17 cellular contexts compared by ENCODE assay signal in the genomic region with DNA sequence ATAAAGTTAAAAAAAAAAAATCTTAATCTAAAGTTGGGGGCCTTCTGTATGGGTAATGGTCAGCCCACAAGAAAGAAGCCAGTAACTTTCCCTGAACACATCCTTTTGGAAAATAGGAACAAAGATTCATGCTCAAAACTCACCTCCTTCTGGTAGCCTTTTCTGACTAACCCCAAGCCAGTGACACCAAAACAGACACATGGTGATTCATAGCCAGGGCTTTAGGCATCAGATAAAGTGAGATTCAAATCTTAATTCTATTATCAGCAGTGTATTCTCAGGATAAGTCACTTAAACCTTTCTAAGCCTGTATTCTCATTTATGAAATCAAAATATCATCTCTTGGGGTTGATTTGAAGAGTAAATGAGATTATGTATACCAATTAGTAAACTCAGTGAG.
"Had no signal": no experiment of that assay in that cellular context is flagged by ENCODE, and none has a peak within 500 bp of the region (broad histone marks: within the 10 kb centered on the region; RNA-seq: fewer than 3 reads in every experiment).

No MANE protein-coding gene starts in this region.

- H3K27ac Mint-ChIP-seq: stimulated activated effector memory CD8-positive, alpha-beta T cell treated with anti-CD3 and anti-CD28 coated beads, Interleukin-12 subunit alpha, Interleukin-12 subunit beta, amount 100 ng/mL, for 72 hours had no signal

- H3K27ac ChIP-seq: foreskin keratinocyte, left lung, neutrophil, thyroid gland had no signal

- H3K4me3 Mint-ChIP-seq: stimulated activated effector memory CD8-positive, alpha-beta T cell treated with anti-CD3 and anti-CD28 coated beads, Interleukin-12 subunit alpha, Interleukin-12 subunit beta, amount 100 ng/mL, for 72 hours; T-cell had no signal

- DNase-seq: activated CD4-positive, alpha-beta T cell treated with anti-CD3 and anti-CD28 coated beads, Interleukin-2, amount 50 U/mL, for 1 hour; activated T-cell treated with anti-CD3 and anti-CD28 coated beads, Interleukin-2, amount 50 U/mL, for 48 hours; glutamatergic neuron; hypothalamus; kidney; left lung; mucosa of descending colon; naive thymus-derived CD8-positive, alpha-beta T cell; retina; T-cell; T-helper 9 cell; thyroid gland had no signal

- H3K9me3 Mint-ChIP-seq: naive thymus-derived CD8-positive, alpha-beta T cell; stimulated activated effector memory CD8-positive, alpha-beta T cell treated with anti-CD3 and anti-CD28 coated beads, Interleukin-12 subunit alpha, Interleukin-12 subunit beta, amount 100 ng/mL, for 72 hours; T-cell had no signal

- FAIRE-seq: colon, kidney had no signal

- H3K4me3 ChIP-seq: ascending aorta, left lung, mucosa of descending colon, thyroid gland had no signal

- H3K27me3 Mint-ChIP-seq: T-cell had no signal
